In the genomic region with DNA sequence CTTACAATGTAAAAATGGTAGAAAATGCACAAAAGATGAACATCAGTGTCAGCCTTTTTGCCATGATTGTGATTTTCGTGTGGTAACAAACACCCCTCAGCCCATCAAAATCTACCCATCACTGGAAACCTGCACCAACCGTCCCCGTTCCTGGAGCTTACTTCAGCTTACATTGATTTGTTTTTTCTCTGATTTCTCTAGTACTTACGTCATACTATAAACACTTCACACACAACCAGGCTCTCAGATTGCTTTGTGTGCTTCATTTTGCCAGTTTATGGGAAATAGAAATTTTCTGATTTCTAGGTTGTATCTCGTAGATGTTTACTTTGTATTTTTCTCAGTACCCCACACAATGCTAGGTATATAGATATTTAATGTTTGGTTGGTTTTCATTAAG, we compare ENCODE assay signal across 8 cellular contexts.
"Had no signal": no experiment of that assay in that cellular context is flagged by ENCODE, and none has a peak within 500 bp of the region (broad histone marks: within the 10 kb centered on the region; RNA-seq: fewer than 3 reads in every experiment).

No MANE protein-coding gene starts in this region.

- DNase-seq: H9, HCEC 1CT, HFFc6, IMR-90, KG1 had no signal

- H3K4me3 ChIP-seq: GM23338, K562 had no signal

- H3K27ac ChIP-seq: HL-60 had no signal
